24 cellular contexts compared by ENCODE assay signal in the genomic region with DNA sequence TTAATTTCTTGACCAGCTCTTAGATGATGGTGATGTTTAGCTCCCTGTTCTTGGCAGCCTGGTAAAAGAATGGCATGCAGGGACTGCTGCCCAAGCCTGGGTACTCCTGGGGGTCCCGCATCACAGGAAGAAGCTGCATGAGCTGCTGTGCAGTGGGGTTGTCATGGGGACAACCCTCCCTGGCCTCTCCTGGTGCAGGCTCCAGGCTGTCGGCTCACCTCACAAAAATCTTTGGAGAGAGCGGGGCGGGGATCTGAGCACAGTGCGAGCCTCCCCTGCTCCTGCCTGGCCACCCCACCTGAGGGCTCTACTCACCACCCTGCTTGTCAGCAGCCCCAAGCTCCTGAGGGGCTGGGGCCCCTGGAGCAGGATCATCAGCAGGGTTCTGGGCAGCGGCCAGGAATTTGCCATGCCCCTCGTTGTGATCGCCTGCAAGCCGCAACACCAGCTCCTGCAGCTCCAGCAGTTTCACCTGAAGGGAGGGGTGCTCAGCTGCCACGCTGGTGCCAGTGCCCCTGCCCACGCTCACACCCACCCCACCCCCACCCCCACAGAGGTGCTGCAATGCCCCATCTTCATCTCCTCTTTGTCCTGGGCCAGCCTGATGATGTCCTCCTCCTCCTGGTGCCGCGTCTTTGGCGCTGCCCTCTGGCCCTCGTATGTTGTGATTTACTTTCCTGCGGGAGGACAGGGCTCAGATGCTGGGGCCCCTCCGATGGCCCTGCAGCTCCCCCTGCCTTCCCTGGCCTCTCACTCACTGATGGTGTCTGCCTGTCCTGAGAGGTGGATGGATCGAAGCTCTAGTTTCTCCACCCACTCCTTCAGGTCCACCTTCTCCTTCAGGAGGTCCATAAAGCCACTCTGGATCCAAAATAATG. TPM values are rescaled to one million over a fixed set of nuclear protein-coding genes. Genes with fewer than 3 reads are reported as not detected.
DNase-seq lines count a peak whose midpoint lies in the region; ATAC-seq, FAIRE-seq and TF ChIP-seq lines count a peak whose summit lies in the region.
"Had no signal": no experiment of that assay in that cellular context is flagged by ENCODE, and none has a peak within 500 bp of the region (broad histone marks: within the 10 kb centered on the region; RNA-seq: fewer than 3 reads in every experiment).

No MANE protein-coding gene starts in this region.

- no peak for FAIRE-seq in K562 (lab: Jason Lieb, UNC)
- FAIRE-seq: G401.6, GM12892 had no signal

- intact Hi-C loops in natural killer cell (cut with micrococcal nuclease) = no loop called here
- intact Hi-C loops in K562 (cut with micrococcal nuclease) = no loop called here

- no TSS peak for BruUV-seq in K562 (replicated peaks; lab: Mats Ljungman, UMichigan)

- peak; percentile 31 to 53 for ATAC-seq in natural killer cell treated with Interleukin-12 subunit alpha and Interleukin-12 subunit beta and Interleukin-15 and Interleukin-18, amount 100 ng/mL, for 72 hours
- no peak for ATAC-seq in natural killer cell
- ATAC-seq in K562 = peak; percentile 60
- ATAC-seq in HG02884 (IDR thresholded peaks at IDR 0.05; ENCODE audit: unreplicated experiment) = no peak
- no peak for ATAC-seq in HG03045 (IDR thresholded peaks at IDR 0.05; ENCODE audit: unreplicated experiment)
- ATAC-seq: CD8-positive, alpha-beta T cell had no signal

- TF ChIP-seq EP300 in K562 (IDR thresholded peaks at IDR 0.05; ENCODE audit: low read length) = no peak

- no peak overlapping the region for H3K4me2 ChIP-seq in K562 (ENCODE audit: insufficient read depth, low read length)

- H2AFZ ChIP-seq in K562 (ENCODE audit: low read depth, low read length) = no peak overlapping the region

- no peaks in the 10 kb centered on the region for H3K9me3 Mint-ChIP-seq in natural killer cell treated with Interleukin-12 subunit alpha and Interleukin-12 subunit beta and Interleukin-15 and Interleukin-18, amount 100 ng/mL, for 72 hours
- H3K9me3 Mint-ChIP-seq in natural killer cell (no peaks in the 10 kb centered on the region), nephron progenitor cell (no peaks in the 10 kb centered on the region)
- H3K9me3 Mint-ChIP-seq: CD8-positive, alpha-beta T cell had no signal

- 22% methylated on average over 16 of the region's 18 CpGs for WGBS in K562 (ENCODE audit: insufficient coverage, low coverage, missing lambda C conversion rate)

- H3K36me3 Mint-ChIP-seq in natural killer cell treated with Interleukin-12 subunit alpha and Interleukin-12 subunit beta and Interleukin-15 and Interleukin-18, amount 100 ng/mL, for 72 hours = no peaks in the 10 kb centered on the region
- H3K36me3 Mint-ChIP-seq in natural killer cell (no peaks in the 10 kb centered on the region), nephron progenitor cell (ENCODE audit: low read depth) (no peaks in the 10 kb centered on the region)
- H3K36me3 Mint-ChIP-seq: CD8-positive, alpha-beta T cell had no signal

- H3K27me3 Mint-ChIP-seq in natural killer cell treated with Interleukin-12 subunit alpha and Interleukin-12 subunit beta and Interleukin-15 and Interleukin-18, amount 100 ng/mL, for 72 hours = peaks cover 0 to 2% of the 10 kb centered on the region in 2 donors
- H3K27me3 Mint-ChIP-seq in natural killer cell (ENCODE audit: low read depth in 2 of 2) (peaks cover 0 to 10% of the 10 kb centered on the region in 2 donors), nephron progenitor cell (ENCODE audit: low read depth, poor library complexity) (peaks cover 18% of the 10 kb centered on the region)

- TF ChIP-seq RAD21 in K562 (CRISPR knock-in tag; conservative IDR thresholded peaks at IDR 0.05 in 1 of 2, IDR thresholded peaks at IDR 0.05 in 1 of 2) = no peak

- POLR2A ChIA-PET in K562 (lab: Yijun Ruan, JAX) = interaction anchor here (0.6 to 0.9 kb wide), 2 partner anchors 10 to 177 kb away, joined by 3 read pairs; no protein-coding TSS in a partner anchor

- H3K4me3 Mint-ChIP-seq in natural killer cell treated with Interleukin-12 subunit alpha and Interleukin-12 subunit beta and Interleukin-15 and Interleukin-18, amount 100 ng/mL, for 72 hours = no peak overlapping the region
- no peak overlapping the region for H3K4me3 Mint-ChIP-seq in natural killer cell
- peak overlapping the region; percentile 19 for H3K4me3 Mint-ChIP-seq in nephron progenitor cell
- H3K4me3 Mint-ChIP-seq: CD8-positive, alpha-beta T cell had no signal

- no peaks in the 10 kb centered on the region; a peak in 2 of 5 replicates for H3K27me3 ChIP-seq in K562 (ENCODE audit: control insufficient read depth in 2 of 2, insufficient read depth in 2 of 2, low read length in 2 of 2)
- no peaks in the 10 kb centered on the region for H3K27me3 ChIP-seq in right atrium auricular region
- H3K27me3 ChIP-seq: Peyer's patch had no signal

- peaks cover 3 to 6% of the 10 kb centered on the region in 2 donors for H3K4me1 Mint-ChIP-seq in natural killer cell treated with Interleukin-12 subunit alpha and Interleukin-12 subunit beta and Interleukin-15 and Interleukin-18, amount 100 ng/mL, for 72 hours (ENCODE audit: low read depth in 2 of 2)
- H3K4me1 Mint-ChIP-seq in natural killer cell = peaks cover 0 to 3% of the 10 kb centered on the region in 2 donors
- peaks cover 29% of the 10 kb centered on the region for H3K4me1 Mint-ChIP-seq in nephron progenitor cell

- TF ChIP-seq CTCF in natural killer cell (IDR thresholded peaks at IDR 0.05) (no peak), K562 (IDR thresholded peaks at IDR 0.05 in 2 of 3, conservative IDR thresholded peaks at IDR 0.05 in 1 of 3; ENCODE audit: insufficient read depth in 2 of 3, low read depth in 1 of 3, low read length in 3 of 3) (peak in 2 of 3 experiments; percentile 5 to 8; a peak in 1 of 6 replicates), nephron progenitor cell (IDR thresholded peaks at IDR 0.05) (no peak), right atrium auricular region (IDR thresholded peaks at IDR 0.05) (no peak)

- in situ Hi-C loops in K562 (cut with MboI) = no loop called here

- no peaks in the 10 kb centered on the region for H4K20me1 ChIP-seq in K562 (replicated peaks; ENCODE audit: control insufficient read depth, insufficient read depth, low read length)

- H3K27ac ChIP-seq in K562 (ENCODE audit: extremely low read depth, low read depth, low read length) (no peak overlapping the region), right atrium auricular region (no peak overlapping the region)
- H3K27ac ChIP-seq: Peyer's patch, SJCRH30 had no signal

- TF ChIP-seq POLR2A in K562 (conservative IDR thresholded peaks at IDR 0.05) = no peak

- H3K36me3 ChIP-seq in K562 (ENCODE audit: control insufficient read depth, insufficient read depth, low read length) = no peaks in the 10 kb centered on the region
- H3K36me3 ChIP-seq in right atrium auricular region = no peaks in the 10 kb centered on the region
- H3K36me3 ChIP-seq: Peyer's patch, SJCRH30 had no signal

- H3K27ac Mint-ChIP-seq in natural killer cell treated with Interleukin-12 subunit alpha and Interleukin-12 subunit beta and Interleukin-15 and Interleukin-18, amount 100 ng/mL, for 72 hours = no peak overlapping the region
- H3K27ac Mint-ChIP-seq in natural killer cell = no peak overlapping the region
- H3K27ac Mint-ChIP-seq in nephron progenitor cell = no peak overlapping the region
- H3K27ac Mint-ChIP-seq: CD8-positive, alpha-beta T cell had no signal

- H3K4me3 ChIP-seq in K562 = no peak overlapping the region
- H3K4me3 ChIP-seq in right atrium auricular region = no peak overlapping the region
- H3K4me3 ChIP-seq: Peyer's patch, SJCRH30 had no signal

- DNase-seq in natural killer cell treated with Interleukin-12 subunit alpha and Interleukin-12 subunit beta and Interleukin-15 and Interleukin-18, amount 100 ng/mL, for 72 hours (ENCODE audit: low spot score) = no peak
- no peak for DNase-seq in natural killer cell
- DNase-seq in K562 (ENCODE audit: extremely low read depth in 1 of 4, low spot score in 3 of 4) = no peak
- no peak for DNase-seq in nephron progenitor cell
- no peak for DNase-seq in right atrium auricular region (ENCODE audit: low spot score)
- DNase-seq: AML-193, C1 segment of cervical spinal cord, DMS153, GOT3, KG1, NCI-H1092, NCI-H1436 treated with DMSO at 0.1 percent for 48 hours, NCI-H1930, NCI-H2171, NCI-H345, NCI-H524, NCI-H82, Peyer's patch, SJCRH30 had no signal

- H3K9me3 ChIP-seq in K562 (replicated peaks; ENCODE audit: control insufficient read depth, insufficient read depth, low read depth, low read length) (no peaks in the 10 kb centered on the region), right atrium auricular region (no peaks in the 10 kb centered on the region)
- H3K9me3 ChIP-seq: Peyer's patch, SJCRH30 had no signal

- CTCF ChIA-PET in K562 (lab: Yijun Ruan, JAX; ENCODE audit: low intra/inter-chr PET ratio) = no interaction called here

- H3K4me1 ChIP-seq in K562 (replicated peaks in 1 of 2; ENCODE audit: control insufficient read depth in 2 of 2, insufficient read depth in 2 of 2, low read length in 2 of 2) (peaks cover 3 to 13% of the 10 kb centered on the region in 2 experiments; a peak in 4 of 5 replicates), right atrium auricular region (peaks cover 0 to 1% of the 10 kb centered on the region in 2 donors)
- H3K4me1 ChIP-seq: Peyer's patch, SJCRH30 had no signal

- peak overlapping the region in 1 of 2 experiments; percentile 28; a peak in 1 of 4 replicates for H3K9ac ChIP-seq in K562 (ENCODE audit: insufficient read depth in 1 of 2, low read depth in 2 of 2, low read length in 2 of 2)

- no peaks in the 10 kb centered on the region for H3K9me1 ChIP-seq in K562 (ENCODE audit: control insufficient read depth, insufficient read depth, low read length)

- H3K79me2 ChIP-seq in K562 (ENCODE audit: control insufficient read depth, insufficient read depth, low read length) = no peaks in the 10 kb centered on the region

RNA-seq across cellular contexts. Expression of gene MTPAP, which starts 15.6 kb away (rescaled TPM):
- 10 to 100 TPM; 30.1 to 50.3 TPM for total RNA-seq in natural killer cell treated with Interleukin-12 subunit alpha and Interleukin-12 subunit beta and Interleukin-15 and Interleukin-18, amount 100 ng/mL, for 72 hours
- 10 to 100 TPM; 31.2 to 42.1 (median 34.7) TPM for total RNA-seq in natural killer cell
- total RNA-seq in K562 (2011; cell fraction: chromatin; rRNA removed; ENCODE audit: low replicate concordance) = 36.5 and 101 TPM in 2 replicates
- total RNA-seq in K562 (2011; cell fraction: nucleolus; rRNA removed) = 15.0 and 17.2 TPM in 2 replicates
- total RNA-seq in K562 (2011; cell fraction: nucleoplasm; rRNA removed) = 32.3 and 33.9 TPM in 2 replicates
- total RNA-seq in K562 (2014; rRNA removed) = 11.8 and 12.0 TPM in 2 replicates
- 31.6 and 36.4 TPM in 2 replicates for total RNA-seq in K562 (2014; rRNA removed; fragmentation: Illumina TruSeq; extraction: Trizol)
- total RNA-seq in K562 (2015; rRNA removed; fragmentation: Illumina TruSeq; extraction: Trizol) = 20.6 and 22.6 TPM in 2 replicates
- total RNA-seq in K562 (2021) = 36.9 and 37.8 TPM in 2 replicates
- 20.0 and 21.8 TPM in 2 replicates for polyA plus RNA-seq in K562 (2011; rRNA removed)
- 4.1 and 7.3 TPM in 2 replicates for polyA plus RNA-seq in K562 (2011; cell fraction: cytosol; rRNA removed)
- polyA plus RNA-seq in K562 (2011; cell fraction: nucleus; rRNA removed) = 10.9 and 17.6 TPM in 2 replicates
- polyA plus RNA-seq in K562 (2012) = 12.8 and 16.3 TPM in 2 replicates
- polyA plus RNA-seq in K562 (2014; fragmentation: Illumina TruSeq; extraction: Trizol) = 26.9 and 28.9 TPM in 2 replicates
- 10 to 100 TPM; 48.0 to 67.6 TPM for polyA plus RNA-seq in K562 (2014; fragmentation: Nextera tagmentation; extraction: Ambion mirVana)
- polyA plus RNA-seq in K562 (2014; rRNA removed) = 15.1 and 16.2 TPM in 2 replicates
- polyA minus RNA-seq in K562 (2011; rRNA and poly(A)+ RNA removed) = 19.8 and 28.5 TPM in 2 replicates
- 6.2 and 11.0 TPM in 2 replicates for polyA minus RNA-seq in K562 (2011; cell fraction: cytosol; rRNA and poly(A)+ RNA removed)
- polyA minus RNA-seq in K562 (2011; cell fraction: nucleus; rRNA and poly(A)+ RNA removed) = 5.7 and 19.2 TPM in 2 replicates
- total RNA-seq in right atrium auricular region = 10 to 100 TPM; 14.9 to 18.8 TPM

Comparison
In these comparisons a context has a peak if more than half of its experiments do, and no peak if none do; other contexts are left out.
1. ATAC-seq: peak in natural killer cell treated with Interleukin-12 subunit alpha and Interleukin-12 subunit beta and Interleukin-15 and Interleukin-18, amount 100 ng/mL, for 72 hours (2 of 2) and K562 (single experiment); none in natural killer cell (0 of 3), HG02884 (single experiment) and HG03045 (single experiment).
2. CTCF ChIP-seq: peak in K562 (2 of 3); none in natural killer cell (single experiment), nephron progenitor cell (single experiment) and right atrium auricular region (0 of 2).